1 cellular context compared by ENCODE assay signal in the genomic region with DNA sequence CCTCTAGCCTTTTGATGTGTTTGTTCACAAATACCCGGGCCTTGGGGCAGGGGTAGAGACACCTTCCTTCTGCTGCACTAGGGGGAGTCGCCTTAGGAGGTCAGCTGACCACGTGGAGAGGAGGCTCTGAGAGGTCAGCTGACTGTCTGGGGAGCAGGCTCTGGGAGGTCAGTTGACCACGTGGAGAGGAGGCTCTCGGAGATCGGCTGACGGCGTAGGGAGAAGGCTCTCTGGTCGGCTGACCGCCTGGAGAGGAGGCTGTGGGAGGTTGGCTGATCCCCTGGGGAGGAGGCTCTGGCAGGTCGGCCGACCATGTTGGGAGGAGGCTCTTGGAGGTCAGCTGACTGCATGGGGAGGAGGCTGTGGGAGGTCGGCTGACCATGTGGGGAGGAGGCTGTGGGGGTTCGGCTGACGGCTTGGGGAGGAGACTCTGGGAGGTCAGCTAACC.
TF ChIP-seq lines count a peak whose summit lies in the region.

No MANE protein-coding gene starts in this region.

TF ChIP-seq in K562, 482 proteins besides CTCF, POLR2A, EP300 and RAD21 (continued from another document and continues in another):
- TF ChIP-seq, protein P1, sequence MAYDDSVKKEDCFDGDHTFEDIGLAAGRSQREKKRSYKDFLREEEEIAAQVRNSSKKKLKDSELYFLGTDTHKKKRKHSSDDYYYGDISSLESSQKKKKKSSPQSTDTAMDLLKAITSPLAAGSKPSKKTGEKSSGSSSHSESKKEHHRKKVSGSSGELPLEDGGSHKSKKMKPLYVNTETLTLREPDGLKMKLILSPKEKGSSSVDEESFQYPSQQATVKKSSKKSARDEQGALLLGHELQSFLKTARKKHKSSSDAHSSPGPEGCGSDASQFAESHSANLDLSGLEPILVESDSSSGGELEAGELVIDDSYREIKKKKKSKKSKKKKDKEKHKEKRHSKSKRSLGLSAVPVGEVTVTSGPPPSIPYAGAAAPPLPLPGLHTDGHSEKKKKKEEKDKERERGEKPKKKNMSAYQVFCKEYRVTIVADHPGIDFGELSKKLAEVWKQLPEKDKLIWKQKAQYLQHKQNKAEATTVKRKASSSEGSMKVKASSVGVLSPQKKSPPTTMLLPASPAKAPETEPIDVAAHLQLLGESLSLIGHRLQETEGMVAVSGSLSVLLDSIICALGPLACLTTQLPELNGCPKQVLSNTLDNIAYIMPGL (CRISPR knock-in tag; IDR thresholded peaks at IDR 0.05), result no peak
- TF ChIP-seq, protein P2, sequence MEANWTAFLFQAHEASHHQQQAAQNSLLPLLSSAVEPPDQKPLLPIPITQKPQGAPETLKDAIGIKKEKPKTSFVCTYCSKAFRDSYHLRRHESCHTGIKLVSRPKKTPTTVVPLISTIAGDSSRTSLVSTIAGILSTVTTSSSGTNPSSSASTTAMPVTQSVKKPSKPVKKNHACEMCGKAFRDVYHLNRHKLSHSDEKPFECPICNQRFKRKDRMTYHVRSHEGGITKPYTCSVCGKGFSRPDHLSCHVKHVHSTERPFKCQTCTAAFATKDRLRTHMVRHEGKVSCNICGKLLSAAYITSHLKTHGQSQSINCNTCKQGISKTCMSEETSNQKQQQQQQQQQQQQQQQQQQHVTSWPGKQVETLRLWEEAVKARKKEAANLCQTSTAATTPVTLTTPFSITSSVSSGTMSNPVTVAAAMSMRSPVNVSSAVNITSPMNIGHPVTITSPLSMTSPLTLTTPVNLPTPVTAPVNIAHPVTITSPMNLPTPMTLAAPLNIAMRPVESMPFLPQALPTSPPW (CRISPR knock-in tag; IDR thresholded peaks at IDR 0.05), result peak; percentile 77
- TF ChIP-seq DDX20 (tag; IDR thresholded peaks at IDR 0.05; ENCODE audit: low read depth) (no peak), ZNF354B (CRISPR knock-in tag; IDR thresholded peaks at IDR 0.05) (no peak), ZEB2 (IDR thresholded peaks at IDR 0.05) (no peak), SMARCE1 (IDR thresholded peaks at IDR 0.05) (no peak), STAT5B (CRISPR knock-in tag; IDR thresholded peaks at IDR 0.05) (no peak), FOXK2 (conservative IDR thresholded peaks at IDR 0.05 in 1 of 2, IDR thresholded peaks at IDR 0.05 in 1 of 2; ENCODE audit: low read depth in 2 of 2) (no peak), GTF2F1 (IDR thresholded peaks at IDR 0.05; ENCODE audit: low read depth, low read length) (no peak), ZNF134 (CRISPR knock-in tag; conservative IDR thresholded peaks at IDR 0.05) (no peak), SREBF1 (IDR thresholded peaks at IDR 0.05; ENCODE audit: borderline replicate concordance, low read depth, low read length) (no peak), BCOR (IDR thresholded peaks at IDR 0.05) (no peak), ETV5 (CRISPR knock-in tag; IDR thresholded peaks at IDR 0.05; ENCODE audit: low read depth) (no peak), ZNF232 (CRISPR knock-in tag; IDR thresholded peaks at IDR 0.05) (no peak)
- TF ChIP-seq, protein P3, sequence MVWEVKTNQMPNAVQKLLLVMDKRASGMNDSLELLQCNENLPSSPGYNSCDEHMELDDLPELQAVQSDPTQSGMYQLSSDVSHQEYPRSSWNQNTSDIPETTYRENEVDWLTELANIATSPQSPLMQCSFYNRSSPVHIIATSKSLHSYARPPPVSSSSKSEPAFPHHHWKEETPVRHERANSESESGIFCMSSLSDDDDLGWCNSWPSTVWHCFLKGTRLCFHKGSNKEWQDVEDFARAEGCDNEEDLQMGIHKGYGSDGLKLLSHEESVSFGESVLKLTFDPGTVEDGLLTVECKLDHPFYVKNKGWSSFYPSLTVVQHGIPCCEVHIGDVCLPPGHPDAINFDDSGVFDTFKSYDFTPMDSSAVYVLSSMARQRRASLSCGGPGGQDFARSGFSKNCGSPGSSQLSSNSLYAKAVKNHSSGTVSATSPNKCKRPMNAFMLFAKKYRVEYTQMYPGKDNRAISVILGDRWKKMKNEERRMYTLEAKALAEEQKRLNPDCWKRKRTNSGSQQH (CRISPR knock-in tag; IDR thresholded peaks at IDR 0.05), result no peak
- TF ChIP-seq, protein P4, sequence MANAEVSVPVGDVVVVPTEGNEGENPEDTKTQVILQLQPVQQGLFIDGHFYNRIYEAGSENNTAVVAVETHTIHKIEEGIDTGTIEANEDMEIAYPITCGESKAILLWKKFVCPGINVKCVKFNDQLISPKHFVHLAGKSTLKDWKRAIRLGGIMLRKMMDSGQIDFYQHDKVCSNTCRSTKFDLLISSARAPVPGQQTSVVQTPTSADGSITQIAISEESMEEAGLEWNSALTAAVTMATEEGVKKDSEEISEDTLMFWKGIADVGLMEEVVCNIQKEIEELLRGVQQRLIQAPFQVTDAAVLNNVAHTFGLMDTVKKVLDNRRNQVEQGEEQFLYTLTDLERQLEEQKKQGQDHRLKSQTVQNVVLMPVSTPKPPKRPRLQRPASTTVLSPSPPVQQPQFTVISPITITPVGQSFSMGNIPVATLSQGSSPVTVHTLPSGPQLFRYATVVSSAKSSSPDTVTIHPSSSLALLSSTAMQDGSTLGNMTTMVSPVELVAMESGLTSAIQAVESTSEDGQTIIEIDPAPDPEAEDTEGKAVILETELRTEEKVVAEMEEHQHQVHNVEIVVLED (CRISPR knock-in tag; IDR thresholded peaks at IDR 0.05), result no peak
- TF ChIP-seq, protein P5, sequence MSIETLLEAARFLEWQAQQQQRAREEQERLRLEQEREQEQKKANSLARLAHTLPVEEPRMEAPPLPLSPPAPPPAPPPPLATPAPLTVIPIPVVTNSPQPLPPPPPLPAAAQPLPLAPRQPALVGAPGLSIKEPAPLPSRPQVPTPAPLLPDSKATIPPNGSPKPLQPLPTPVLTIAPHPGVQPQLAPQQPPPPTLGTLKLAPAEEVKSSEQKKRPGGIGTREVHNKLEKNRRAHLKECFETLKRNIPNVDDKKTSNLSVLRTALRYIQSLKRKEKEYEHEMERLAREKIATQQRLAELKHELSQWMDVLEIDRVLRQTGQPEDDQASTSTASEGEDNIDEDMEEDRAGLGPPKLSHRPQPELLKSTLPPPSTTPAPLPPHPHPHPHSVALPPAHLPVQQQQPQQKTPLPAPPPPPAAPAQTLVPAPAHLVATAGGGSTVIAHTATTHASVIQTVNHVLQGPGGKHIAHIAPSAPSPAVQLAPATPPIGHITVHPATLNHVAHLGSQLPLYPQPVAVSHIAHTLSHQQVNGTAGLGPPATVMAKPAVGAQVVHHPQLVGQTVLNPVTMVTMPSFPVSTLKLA (conservative IDR thresholded peaks at IDR 0.05), result peak; percentile 35 to 67; a peak in 2 of 4 replicates
- TF ChIP-seq, protein P6, sequence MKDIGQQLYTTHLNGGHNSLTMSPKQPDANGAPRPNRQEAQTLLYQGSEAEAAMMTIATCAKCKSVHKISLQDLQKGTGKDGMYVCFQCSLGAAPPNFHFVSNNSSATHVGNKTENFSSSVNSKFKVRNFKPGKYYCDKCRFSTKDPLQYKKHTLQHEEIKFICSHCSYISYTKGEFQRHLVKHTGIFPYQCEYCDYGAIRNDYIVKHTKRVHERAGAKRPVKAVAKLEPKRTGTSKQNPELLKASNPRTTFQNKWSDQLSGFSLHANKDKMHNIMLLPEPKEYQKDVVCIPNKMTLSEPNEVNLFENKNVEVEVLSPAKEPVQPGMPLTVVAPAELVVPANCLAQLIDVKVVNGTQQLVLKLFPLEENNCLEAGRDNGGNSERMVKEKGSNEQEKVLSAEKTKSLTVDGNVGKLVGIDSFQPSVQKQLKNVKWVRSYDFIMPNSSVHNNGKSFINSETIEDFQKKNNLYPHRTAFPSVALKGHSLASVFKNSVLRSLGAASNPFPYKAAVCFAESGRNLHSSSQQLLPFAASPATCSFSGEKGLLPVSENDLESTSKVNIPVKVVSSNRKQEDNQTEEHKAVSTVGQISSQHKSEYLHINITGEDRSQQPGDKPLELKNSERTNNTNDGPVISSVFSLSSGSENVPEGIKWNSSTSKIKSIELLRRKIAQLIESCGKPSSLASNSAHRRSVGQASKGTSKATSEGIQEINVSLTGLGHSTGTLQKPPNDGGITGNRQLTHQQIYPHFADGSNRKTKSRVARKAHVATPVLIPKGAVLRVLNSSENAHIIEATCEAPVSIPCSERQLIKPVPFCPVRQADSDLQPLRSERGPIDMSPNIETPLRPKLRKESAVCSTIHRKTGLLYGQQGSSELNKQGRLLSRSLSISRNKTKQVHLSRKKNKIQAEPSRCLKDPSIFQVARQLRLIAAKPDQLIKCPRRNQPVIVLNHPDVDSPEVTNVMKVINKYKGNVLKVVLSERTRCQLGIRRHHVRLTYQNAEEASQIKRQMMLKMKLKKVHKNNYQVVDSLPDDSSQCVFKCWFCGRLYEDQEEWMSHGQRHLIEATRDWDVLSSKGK (CRISPR knock-in tag; IDR thresholded peaks at IDR 0.05), result no peak
- TF ChIP-seq, protein P7, sequence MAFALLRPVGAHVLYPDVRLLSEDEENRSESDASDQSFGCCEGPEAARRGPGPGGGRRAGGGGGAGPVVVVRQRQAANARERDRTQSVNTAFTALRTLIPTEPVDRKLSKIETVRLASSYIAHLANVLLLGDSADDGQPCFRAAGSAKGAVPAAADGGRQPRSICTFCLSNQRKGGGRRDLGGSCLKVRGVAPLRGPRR (CRISPR knock-in tag; IDR thresholded peaks at IDR 0.05), result no peak
- TF ChIP-seq, protein P8, sequence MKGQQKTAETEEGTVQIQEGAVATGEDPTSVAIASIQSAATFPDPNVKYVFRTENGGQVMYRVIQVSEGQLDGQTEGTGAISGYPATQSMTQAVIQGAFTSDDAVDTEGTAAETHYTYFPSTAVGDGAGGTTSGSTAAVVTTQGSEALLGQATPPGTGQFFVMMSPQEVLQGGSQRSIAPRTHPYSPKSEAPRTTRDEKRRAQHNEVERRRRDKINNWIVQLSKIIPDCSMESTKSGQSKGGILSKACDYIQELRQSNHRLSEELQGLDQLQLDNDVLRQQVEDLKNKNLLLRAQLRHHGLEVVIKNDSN (CRISPR knock-in tag; IDR thresholded peaks at IDR 0.05), result peak; percentile 91
- TF ChIP-seq, protein P9, sequence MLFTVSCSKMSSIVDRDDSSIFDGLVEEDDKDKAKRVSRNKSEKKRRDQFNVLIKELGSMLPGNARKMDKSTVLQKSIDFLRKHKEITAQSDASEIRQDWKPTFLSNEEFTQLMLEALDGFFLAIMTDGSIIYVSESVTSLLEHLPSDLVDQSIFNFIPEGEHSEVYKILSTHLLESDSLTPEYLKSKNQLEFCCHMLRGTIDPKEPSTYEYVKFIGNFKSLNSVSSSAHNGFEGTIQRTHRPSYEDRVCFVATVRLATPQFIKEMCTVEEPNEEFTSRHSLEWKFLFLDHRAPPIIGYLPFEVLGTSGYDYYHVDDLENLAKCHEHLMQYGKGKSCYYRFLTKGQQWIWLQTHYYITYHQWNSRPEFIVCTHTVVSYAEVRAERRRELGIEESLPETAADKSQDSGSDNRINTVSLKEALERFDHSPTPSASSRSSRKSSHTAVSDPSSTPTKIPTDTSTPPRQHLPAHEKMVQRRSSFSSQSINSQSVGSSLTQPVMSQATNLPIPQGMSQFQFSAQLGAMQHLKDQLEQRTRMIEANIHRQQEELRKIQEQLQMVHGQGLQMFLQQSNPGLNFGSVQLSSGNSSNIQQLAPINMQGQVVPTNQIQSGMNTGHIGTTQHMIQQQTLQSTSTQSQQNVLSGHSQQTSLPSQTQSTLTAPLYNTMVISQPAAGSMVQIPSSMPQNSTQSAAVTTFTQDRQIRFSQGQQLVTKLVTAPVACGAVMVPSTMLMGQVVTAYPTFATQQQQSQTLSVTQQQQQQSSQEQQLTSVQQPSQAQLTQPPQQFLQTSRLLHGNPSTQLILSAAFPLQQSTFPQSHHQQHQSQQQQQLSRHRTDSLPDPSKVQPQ (CRISPR knock-in tag; IDR thresholded peaks at IDR 0.05; ENCODE audit: borderline replicate concordance), result 0 out of 2 replicates have a peak, but pooled peaks have one; percentile 62
